ENCODE assay signal across 8 cellular contexts in genomic region chr12:24901975-24902461, GRCh38. TPM values are rescaled to one million over a fixed set of nuclear protein-coding genes. Genes with fewer than 3 reads are reported as not detected.
DNase-seq lines count a peak whose midpoint lies in the region; ATAC-seq, FAIRE-seq and TF ChIP-seq lines count a peak whose summit lies in the region.

No MANE protein-coding gene starts in this region.

- no peak for TF ChIP-seq CTCF in endothelial cell of umbilical vein (IDR thresholded peaks at IDR 0.05; ENCODE audit: extremely low read depth in 1 of 2, insufficient read depth in 1 of 2, low read depth in 1 of 2, low read length in 2 of 2)

- H3K9me3 ChIP-seq in endothelial cell of umbilical vein (replicated peaks; ENCODE audit: control insufficient read depth, insufficient read depth, low read length) (no peaks in the 10 kb centered on the region), muscle layer of duodenum (ENCODE audit: control insufficient read depth in 1 of 2, low read length in 2 of 2) (no peaks in the 10 kb centered on the region)

- H3K4me2 ChIP-seq in endothelial cell of umbilical vein (ENCODE audit: insufficient read depth, low read length): peak overlapping the region; percentile 99

- H2AFZ ChIP-seq in endothelial cell of umbilical vein (ENCODE audit: low read depth, low read length): no peak overlapping the region

- peak overlapping the region; percentile 99 for H3K9ac ChIP-seq in endothelial cell of umbilical vein (replicated peaks; ENCODE audit: extremely low read depth, insufficient read depth, low read length)

- dilution Hi-C loops in endothelial cell of umbilical vein (cut with MboI; ENCODE audit: extremely low pct_ligation_motif_present, low sequenced_read_pairs): no loop called here

- TF ChIP-seq POLR2A in endothelial cell of umbilical vein (IDR thresholded peaks at IDR 0.05; ENCODE audit: low read depth, low read length): peak; percentile 38

- no peaks in the 10 kb centered on the region for H4K20me1 ChIP-seq in endothelial cell of umbilical vein (replicated peaks; ENCODE audit: control insufficient read depth, extremely low read depth, insufficient read depth, low read length)

- H3K27ac ChIP-seq in endothelial cell of umbilical vein (ENCODE audit: insufficient read depth, low read depth, low read length) (peak overlapping the region; percentile 100), muscle layer of duodenum (ENCODE audit: low read length) (peak overlapping the region; percentile 2)

- H3K4me1 ChIP-seq in endothelial cell of umbilical vein (ENCODE audit: control insufficient read depth, extremely low read depth, insufficient read depth, low read length) (peaks cover 66% of the 10 kb centered on the region), muscle layer of duodenum (ENCODE audit: control insufficient read depth in 1 of 2, insufficient read depth in 2 of 2, low read length in 2 of 2) (peaks cover 0 to 19% of the 10 kb centered on the region in 2 donors)

- H3K79me2 ChIP-seq in endothelial cell of umbilical vein (ENCODE audit: control insufficient read depth, insufficient read depth, low read length): peaks cover 61% of the 10 kb centered on the region

- POLR2A ChIA-PET in endothelial cell of umbilical vein (lab: Charles Lee): interaction anchor here (1.3 kb wide), 1 partner anchor 42 kb away, joined by 3 read pairs; no protein-coding TSS in a partner anchor

- intact Hi-C loops in endothelial cell of umbilical vein (cut with micrococcal nuclease): loop anchor here (1.0 to 5.0 kb wide), 4 partner anchors 7 to 300 kb away; partner anchors contain the start of gene BCAT1

- H3K9me1 ChIP-seq in endothelial cell of umbilical vein (replicated peaks; ENCODE audit: control insufficient read depth, extremely low read depth, insufficient read depth, low read length): no peaks in the 10 kb centered on the region

- no peaks in the 10 kb centered on the region for H3K36me3 ChIP-seq in endothelial cell of umbilical vein (ENCODE audit: control insufficient read depth in 2 of 2, extremely low read depth in 1 of 2, insufficient read depth in 2 of 2, low read length in 2 of 2)
- no peaks in the 10 kb centered on the region for H3K36me3 ChIP-seq in muscle layer of duodenum (ENCODE audit: control insufficient read depth in 1 of 2, insufficient read depth in 2 of 2, low read length in 2 of 2)

- BruUV-seq in endothelial cell of umbilical vein (replicated peaks; lab: Mats Ljungman, UMichigan): no TSS peak

- CTCF ChIA-PET in endothelial cell of umbilical vein (lab: Charles Lee): interaction anchor here (1.2 to 1.7 kb wide), 4 partner anchors 44 to 49 kb away, joined by 3 to 22 read pairs (median 10); no protein-coding TSS in a partner anchor

- DNase-seq in stimulated activated CD4-positive, alpha-beta T cell treated with anti-CD3 and anti-CD28 coated beads, Interleukin-1b, Interleukin-23, amount 100 ng/mL, for 48 hours: peak; percentile 30
- no peak for DNase-seq in stimulated activated CD4-positive, alpha-beta T cell treated with anti-CD3 and anti-CD28 coated beads, Interleukin-12 subunit alpha, Interleukin-12 subunit beta, amount 100 ng/mL, for 4 hours
- DNase-seq in endothelial cell of umbilical vein (ENCODE audit: low read depth, low spot score) (peak; percentile 81), activated gamma-delta T cell (lab: John Stamatoyannopoulos, UW) (no peak)

- no peak for ATAC-seq in HG02973 (IDR thresholded peaks at IDR 0.05; ENCODE audit: unreplicated experiment)
- no peak for ATAC-seq in HG02623 (IDR thresholded peaks at IDR 0.05; ENCODE audit: unreplicated experiment)
- ATAC-seq in HG03432 (IDR thresholded peaks at IDR 0.05; ENCODE audit: unreplicated experiment): no peak

- H3K4me3 ChIP-seq in endothelial cell of umbilical vein (replicated peaks in 1 of 3; ENCODE audit: insufficient read depth in 1 of 3, low read depth in 1 of 3, low read length in 3 of 3): peak overlapping the region; percentile 24 to 94 (median 58)
- H3K4me3 ChIP-seq in muscle layer of duodenum (ENCODE audit: low read depth in 1 of 2, low read length in 2 of 2): peak overlapping the region; percentile 35 to 87

- H3K27me3 ChIP-seq in endothelial cell of umbilical vein (ENCODE audit: control insufficient read depth in 2 of 2, insufficient read depth in 2 of 2, low read length in 2 of 2): no peaks in the 10 kb centered on the region
- no peaks in the 10 kb centered on the region for H3K27me3 ChIP-seq in muscle layer of duodenum (ENCODE audit: low read depth, low read length)

- peak; percentile 58 for FAIRE-seq in endothelial cell of umbilical vein (lab: Jason Lieb, UNC)

TF ChIP-seq in endothelial cell of umbilical vein, 7 proteins besides CTCF, POLR2A, EP300 and RAD21:
- no peak for TF ChIP-seq GATA2 (IDR thresholded peaks at IDR 0.05; ENCODE audit: insufficient read depth, insufficient read length, low read depth, low read length)
- TF ChIP-seq MYC (IDR thresholded peaks at IDR 0.05; ENCODE audit: low read depth, low read length): peak; percentile 48
TF ChIP-seq in endothelial cell of umbilical vein: peak in this region for 1.

RNA-seq across cellular contexts. Expression of gene BCAT1, which starts 46.9 kb away (rescaled TPM):
- 267 and 296 TPM in 2 replicates for total RNA-seq in endothelial cell of umbilical vein
- 13.5 and 21.6 TPM in 2 replicates for polyA plus RNA-seq in endothelial cell of umbilical vein
- 24.8 and 26.2 TPM in 2 replicates for polyA plus RNA-seq in endothelial cell of umbilical vein (2011; cell fraction: cytosol; rRNA removed)
- polyA plus RNA-seq in endothelial cell of umbilical vein (2011; cell fraction: nucleus; rRNA removed): 32.4 and 41.5 TPM in 2 replicates
- 88.2 and 130 TPM in 2 replicates for polyA plus RNA-seq in endothelial cell of umbilical vein (2012)
- 112 and 113 TPM in 2 replicates for polyA minus RNA-seq in endothelial cell of umbilical vein
- polyA minus RNA-seq in endothelial cell of umbilical vein (2011; cell fraction: cytosol; rRNA and poly(A)+ RNA removed): not detected
- 87.1 and 122 TPM in 2 replicates for polyA minus RNA-seq in endothelial cell of umbilical vein (2011; cell fraction: nucleus; rRNA and poly(A)+ RNA removed)

Comparison
In these comparisons a context has a peak if more than half of its experiments do, and no peak if none do; other contexts are left out.
1. DNase-seq: peak in stimulated activated CD4-positive, alpha-beta T cell treated with anti-CD3 and anti-CD28 coated beads, Interleukin-1b, Interleukin-23, amount 100 ng/mL, for 48 hours (single experiment) and endothelial cell of umbilical vein (single experiment); none in stimulated activated CD4-positive, alpha-beta T cell treated with anti-CD3 and anti-CD28 coated beads, Interleukin-12 subunit alpha, Interleukin-12 subunit beta, amount 100 ng/mL, for 4 hours (single experiment) and activated gamma-delta T cell (single experiment).